In genomic region chr9:91192785-91193657, GRCh38 we compare ENCODE assay signal across 8 cellular contexts.
A peak's percentile ranks its signal among the peaks of the same experiment; 100 is the strongest.
DNase-seq lines count a peak whose midpoint lies in the region; ATAC-seq and TF ChIP-seq lines count a peak whose summit lies in the region.

No MANE protein-coding gene starts in this region.

- no peaks in the 10 kb centered on the region for H3K36me3 ChIP-seq in lung (ENCODE audit: control insufficient read depth in 2 of 2, insufficient read depth in 2 of 2, low read length in 2 of 2)

- H3K9me3 ChIP-seq in lung (ENCODE audit: control insufficient read depth in 2 of 2, insufficient read depth in 1 of 2, low read length in 1 of 2): no peaks in the 10 kb centered on the region

- in situ Hi-C loops in GM13976 (cut with MboI; ENCODE audit: low sequenced_read_pairs, unreplicated experiment): no loop called here

- 0 to 1% methylated on average over 42 of the region's 42 CpGs for WGBS in lung, 2 donors

- peaks cover 9 to 23% of the 10 kb centered on the region in 2 donors for H3K4me1 ChIP-seq in lung (ENCODE audit: control insufficient read depth in 2 of 2, insufficient read depth in 2 of 2, low read length in 2 of 2)

- H3K4me3 ChIP-seq in GM08714 (ENCODE audit: low read length): peak overlapping the region; percentile 30; the same call in 1 of the 2 replicates
- no peak overlapping the region for H3K4me3 ChIP-seq in lung

- peak; percentile 49 for DNase-seq in NCI-H510A (lab: John Stamatoyannopoulos, UW)
- peak; percentile 72 to 80 for DNase-seq in activated CD4-positive, alpha-beta T cell treated with anti-CD3 and anti-CD28 coated beads, Interleukin-2, amount 50 U/mL, for 4 hours
- DNase-seq in effector CD4-positive, alpha-beta T cell: peak; percentile 7
- peak; percentile 84 for DNase-seq in lung (ENCODE audit: low spot score)
- DNase-seq in stimulated activated CD4-positive, alpha-beta T cell treated with anti-CD3 and anti-CD28 coated beads, Interleukin-4, amount 100 ng/mL, for 48 hours (ENCODE audit: low read depth in 2 of 2): peak; percentile 73 to 82
- no peak for DNase-seq in GM13976 (ENCODE audit: low spot score)

- TF ChIP-seq CTCF in lung (IDR thresholded peaks at IDR 0.05; ENCODE audit: control extremely low read depth, extremely low read depth) (no peak), GM13976 (IDR thresholded peaks at IDR 0.05; ENCODE audit: borderline replicate concordance, control extremely low read depth, extremely low read depth, insufficient read depth, missing control alignments) (no peak)

- ATAC-seq in HG02852 (IDR thresholded peaks at IDR 0.05; ENCODE audit: unreplicated experiment) (peak; percentile 33), lung (ENCODE audit: insufficient read depth, low FRiP score) (peak; percentile 78)

- peak overlapping the region; percentile 99 to 100 for H3K27ac ChIP-seq in lung (ENCODE audit: low read depth in 1 of 2, low read length in 1 of 2)

- no peaks in the 10 kb centered on the region for H3K27me3 ChIP-seq in lung (ENCODE audit: control insufficient read depth, insufficient read depth)
